In the genomic region with DNA sequence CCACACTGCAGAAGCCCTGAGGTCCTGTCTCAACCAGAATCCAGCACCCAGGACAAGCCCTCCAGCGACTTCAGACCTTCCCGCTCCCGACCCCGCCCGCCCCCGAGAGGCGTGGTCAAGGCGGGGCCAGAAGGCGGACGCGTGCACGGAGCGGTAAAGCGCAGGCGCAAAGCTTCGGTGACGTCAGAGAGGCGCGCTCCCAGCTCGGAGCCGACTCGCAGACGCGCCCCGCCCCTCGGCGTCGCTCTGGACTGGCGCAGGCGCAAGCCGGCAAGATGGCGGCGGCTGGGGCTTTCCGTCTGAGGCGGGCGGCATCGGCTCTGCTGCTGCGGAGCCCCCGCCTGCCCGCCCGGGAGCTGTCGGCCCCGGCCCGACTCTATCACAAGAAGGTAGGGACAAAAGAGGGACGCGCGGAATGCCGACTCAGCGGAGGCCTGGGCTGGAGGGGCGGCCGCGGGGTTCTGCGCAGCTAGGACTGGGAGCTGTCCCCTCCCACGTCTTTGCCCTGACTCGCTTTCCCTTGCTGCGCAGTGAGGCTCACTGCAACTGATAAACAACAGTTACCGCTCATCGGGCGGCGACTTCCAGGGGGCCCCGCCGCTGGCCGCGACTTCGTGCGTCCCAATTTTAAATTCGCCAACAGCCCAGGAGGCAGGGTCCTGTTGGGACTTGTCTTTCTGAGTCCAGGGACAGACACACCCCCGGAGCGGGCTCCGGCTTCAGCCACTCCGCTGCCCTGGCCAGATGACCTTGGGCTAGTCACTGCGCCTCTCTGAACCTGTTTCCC, we compare ENCODE assay signal across 8 cellular contexts. TPM values are rescaled to one million over a fixed set of nuclear protein-coding genes. Genes with fewer than 3 reads are reported as not detected.
DNase-seq lines count a peak whose midpoint lies in the region; ATAC-seq, FAIRE-seq and TF ChIP-seq lines count a peak whose summit lies in the region.

Gene ISCU, plus strand, starts transcription at position 249 of the 787 bp plus-strand sequence. Its CDS starts 27 bp downstream, at position 276.

- H3K79me2 ChIP-seq in DND-41 (ENCODE audit: insufficient read depth, low read length) (peaks cover 58% of the 10 kb centered on the region), GM23248 (ENCODE audit: insufficient read depth) (peaks cover 60% of the 10 kb centered on the region), Karpas-422 (ENCODE audit: low read length) (peaks cover 53% of the 10 kb centered on the region)

- H3K9me2 ChIP-seq in GM23248 (ENCODE audit: insufficient read depth) (no peaks in the 10 kb centered on the region), Karpas-422 (replicated peaks; ENCODE audit: insufficient read depth, low read length) (no peaks in the 10 kb centered on the region)

- H3K9me3 ChIP-seq in DND-41 (ENCODE audit: insufficient read depth, low read length, severe bottlenecking) (no peaks in the 10 kb centered on the region), GM23248 (ENCODE audit: low read depth) (no peaks in the 10 kb centered on the region), Karpas-422 (ENCODE audit: low read length) (no peaks in the 10 kb centered on the region), esophagus muscularis mucosa (no peaks in the 10 kb centered on the region), muscle layer of duodenum (ENCODE audit: control insufficient read depth in 1 of 2, low read length in 2 of 2) (no peaks in the 10 kb centered on the region)

- H3K27me3 Mint-ChIP-seq in activated T-cell treated with anti-CD3 and anti-CD28 coated beads, Interleukin-2, amount 50 U/mL, for 72 hours (ENCODE audit: low read depth): no peaks in the 10 kb centered on the region

- in situ Hi-C loops in GM23248 (cut with MboI): loop anchor here (10.0 kb wide), 2 partner anchors 242 to 532 kb away; partner anchors contain the start of genes ALKBH2 and UNG

- peak within 1 kb of the TSS; percentile 95 to 96 for H3K4me3 Mint-ChIP-seq in activated T-cell treated with anti-CD3 and anti-CD28 coated beads, Interleukin-2, amount 50 U/mL, for 72 hours

- WGBS in GM23248 (ENCODE audit: low coverage in 1 of 2, low lambda C conversion rate in 2 of 2, missing lambda C conversion rate in 2 of 2), 2 experiments: 0 to 1% methylated on average over 71 to 72 of the region's 72 CpGs
- WGBS in esophagus muscularis mucosa: 0% methylated on average over 8 of the region's 72 CpGs

- TF ChIP-seq EP300 in esophagus muscularis mucosa (IDR thresholded peaks at IDR 0.05): no peak

- peak within 1 kb of the TSS; percentile 75 for H3K9ac ChIP-seq in DND-41 (ENCODE audit: low read depth, low read length)
- peak within 1 kb of the TSS; percentile 98 for H3K9ac ChIP-seq in GM23248
- H3K9ac ChIP-seq in Karpas-422 (ENCODE audit: low read length): peak within 1 kb of the TSS; percentile 94

- peak; percentile 75 for ATAC-seq in DND-41 (ENCODE audit: insufficient read depth, low read depth)
- ATAC-seq in activated T-cell treated with anti-CD3 and anti-CD28 coated beads, Interleukin-2, amount 50 U/mL, for 72 hours (replicated peaks in 1 of 2): peak; percentile 56 to 64

- H3K4me1 Mint-ChIP-seq in activated T-cell treated with anti-CD3 and anti-CD28 coated beads, Interleukin-2, amount 50 U/mL, for 72 hours (ENCODE audit: low read depth): peaks cover 64% of the 10 kb centered on the region

- H3K4me3 ChIP-seq in DND-41 (ENCODE audit: low read depth in 1 of 2, low read length in 2 of 2) (peak within 1 kb of the TSS; percentile 81 to 88; a peak in 3 of 4 replicates), GM23248 (peak within 1 kb of the TSS; percentile 98), Karpas-422 (ENCODE audit: low read length) (peak within 1 kb of the TSS; percentile 95), esophagus muscularis mucosa (peak within 1 kb of the TSS; percentile 82 to 93 (median 84)), muscle layer of duodenum (ENCODE audit: low read depth in 1 of 2, low read length in 2 of 2) (peak within 1 kb of the TSS; percentile 90 to 96)

- FAIRE-seq in RCC 7860 (lab: Jason Lieb, UNC): no peak

- peaks cover 66% of the 10 kb centered on the region for H3K4me1 ChIP-seq in DND-41 (ENCODE audit: insufficient read depth, low read length)
- H3K4me1 ChIP-seq in GM23248 (ENCODE audit: insufficient read depth): peaks cover 36% of the 10 kb centered on the region
- H3K4me1 ChIP-seq in Karpas-422 (ENCODE audit: low read length): peaks cover 56% of the 10 kb centered on the region
- H3K4me1 ChIP-seq in esophagus muscularis mucosa: peaks cover 59 to 80% (median 74%) of the 10 kb centered on the region in 4 donors
- H3K4me1 ChIP-seq in muscle layer of duodenum (ENCODE audit: control insufficient read depth in 1 of 2, insufficient read depth in 2 of 2, low read length in 2 of 2): peaks cover 21 to 67% of the 10 kb centered on the region in 2 donors

- peak; percentile 1 for TF ChIP-seq CTCF in DND-41 (IDR thresholded peaks at IDR 0.05; ENCODE audit: borderline replicate concordance, extremely low read depth, low read length, poor library complexity, severe bottlenecking)
- peak in 1 of 3 experiments; percentile 6 for TF ChIP-seq CTCF in esophagus muscularis mucosa (IDR thresholded peaks at IDR 0.05)

- peaks cover 30% of the 10 kb centered on the region for H4K20me1 ChIP-seq in DND-41 (ENCODE audit: insufficient read depth, low read length)
- H4K20me1 ChIP-seq in GM23248 (ENCODE audit: insufficient read depth): no peaks in the 10 kb centered on the region
- H4K20me1 ChIP-seq in Karpas-422 (ENCODE audit: insufficient read depth, low read depth, low read length): peaks cover 4% of the 10 kb centered on the region; the same call in 1 of the 2 replicates

- H3K27ac Mint-ChIP-seq in activated T-cell treated with anti-CD3 and anti-CD28 coated beads, Interleukin-2, amount 50 U/mL, for 72 hours: peak within 1 kb of the TSS; percentile 100

- peaks cover 29% of the 10 kb centered on the region for H3F3A ChIP-seq in GM23248 (ENCODE audit: insufficient read depth)

- H3K9me3 Mint-ChIP-seq in activated T-cell treated with anti-CD3 and anti-CD28 coated beads, Interleukin-2, amount 50 U/mL, for 72 hours: no peaks in the 10 kb centered on the region

- peaks cover 14 to 23% of the 10 kb centered on the region in 2 donors for H3K36me3 Mint-ChIP-seq in activated T-cell treated with anti-CD3 and anti-CD28 coated beads, Interleukin-2, amount 50 U/mL, for 72 hours (ENCODE audit: insufficient read depth in 2 of 2)

- peak; percentile 92 for TF ChIP-seq POLR2A in esophagus muscularis mucosa (IDR thresholded peaks at IDR 0.05; ENCODE audit: low read depth)

- H3K27ac ChIP-seq in DND-41 (ENCODE audit: low read length): peak within 1 kb of the TSS; percentile 87
- peak within 1 kb of the TSS; percentile 91 for H3K27ac ChIP-seq in GM23248
- peak within 1 kb of the TSS; percentile 83 for H3K27ac ChIP-seq in Karpas-422 (ENCODE audit: low read length)
- H3K27ac ChIP-seq in esophagus muscularis mucosa (replicated peaks in 1 of 4): peak within 1 kb of the TSS; percentile 93 to 95 (median 95)
- peak within 1 kb of the TSS; percentile 94 for H3K27ac ChIP-seq in muscle layer of duodenum (ENCODE audit: low read length)

- H3K4me2 ChIP-seq in DND-41 (ENCODE audit: insufficient read depth, low read length) (peak within 1 kb of the TSS; percentile 98), GM23248 (ENCODE audit: unreplicated experiment) (peak within 1 kb of the TSS; percentile 94), Karpas-422 (ENCODE audit: low read depth, low read length, poor library complexity, severe bottlenecking) (peak within 1 kb of the TSS; percentile 99)

- H2AFZ ChIP-seq in DND-41 (ENCODE audit: low read depth, low read length) (peak within 1 kb of the TSS; percentile 94), GM23248 (peak within 1 kb of the TSS; percentile 89), Karpas-422 (ENCODE audit: low read length) (peak within 1 kb of the TSS; percentile 91)

- no peaks in the 10 kb centered on the region for H3K27me3 ChIP-seq in DND-41 (ENCODE audit: insufficient read depth, low read length, poor library complexity)
- no peaks in the 10 kb centered on the region for H3K27me3 ChIP-seq in GM23248 (replicated peaks; ENCODE audit: insufficient read depth)
- H3K27me3 ChIP-seq in Karpas-422 (ENCODE audit: low read length): no peaks in the 10 kb centered on the region
- no peaks in the 10 kb centered on the region for H3K27me3 ChIP-seq in esophagus muscularis mucosa
- no peaks in the 10 kb centered on the region for H3K27me3 ChIP-seq in muscle layer of duodenum (ENCODE audit: low read depth, low read length)

- intact Hi-C loops in esophagus muscularis mucosa (cut with DNase I): loop anchor here (1.0 to 5.0 kb wide), 2 partner anchors 56 to 290 kb away; no protein-coding TSS in a partner anchor

- H3K36me3 ChIP-seq in DND-41 (ENCODE audit: insufficient read depth, low read length): peaks cover 58% of the 10 kb centered on the region
- peaks cover 28% of the 10 kb centered on the region for H3K36me3 ChIP-seq in GM23248 (ENCODE audit: low read depth)
- H3K36me3 ChIP-seq in Karpas-422 (ENCODE audit: insufficient read depth, low read length): peaks cover 24% of the 10 kb centered on the region; the same call in 1 of the 2 replicates
- peaks cover 32 to 45% (median 39%) of the 10 kb centered on the region in 4 donors for H3K36me3 ChIP-seq in esophagus muscularis mucosa
- peaks cover 33 to 35% of the 10 kb centered on the region in 2 donors for H3K36me3 ChIP-seq in muscle layer of duodenum (ENCODE audit: control insufficient read depth in 1 of 2, insufficient read depth in 2 of 2, low read length in 2 of 2)

- DNase-seq in DND-41: peak; percentile 98
- DNase-seq in GM23248: peak; percentile 98
- DNase-seq in Karpas-422: peak; percentile 99
- peak; percentile 91 for DNase-seq in RCC 7860 (ENCODE audit: low spot score)
- DNase-seq in activated T-cell treated with anti-CD3 and anti-CD28 coated beads, Interleukin-2, amount 50 U/mL, for 72 hours: peak; percentile 99
- peak; percentile 98 for DNase-seq in esophagus muscularis mucosa (ENCODE audit: extremely low spot score)
- peak; percentile 98 for DNase-seq in stimulated activated CD8-positive, alpha-beta memory T cell treated with anti-CD3 and anti-CD28 coated beads, Interleukin-7, amount 100 ng/mL, for 24 hours (ENCODE audit: low read depth)

RNA-seq across cellular contexts. Expression of gene ISCU, which starts in this region (rescaled TPM):
- total RNA-seq in GM23248 (2014; rRNA removed; shearing (Covaris generic)): 145 and 159 TPM in 2 replicates
- polyA plus RNA-seq in GM23248 (2016; fragmentation: Nextera tagmentation; extraction: Ambion mirVana): 237 and 240 TPM in 2 replicates
- total RNA-seq in Karpas-422 (2014; rRNA removed; shearing (Covaris generic); ENCODE audit: low replicate concordance): 60.9 and 102 TPM in 2 replicates
- total RNA-seq in activated T-cell treated with anti-CD3 and anti-CD28 coated beads, Interleukin-2, amount 50 U/mL, for 72 hours: 100 to 1,000 TPM; 115 to 139 TPM
- 100 to 1,000 TPM; 207 to 257 (median 242) TPM for total RNA-seq in esophagus muscularis mucosa

Comparison
In these comparisons a context has a peak if more than half of its experiments do, and no peak if none do; other contexts are left out.
1. Peak in every context shown above with its lines: DNase-seq, ATAC-seq, H3K4me3 ChIP-seq and H3K27ac ChIP-seq.